Comparison of ENCODE assay signal across 16 cellular contexts in the genomic region with DNA sequence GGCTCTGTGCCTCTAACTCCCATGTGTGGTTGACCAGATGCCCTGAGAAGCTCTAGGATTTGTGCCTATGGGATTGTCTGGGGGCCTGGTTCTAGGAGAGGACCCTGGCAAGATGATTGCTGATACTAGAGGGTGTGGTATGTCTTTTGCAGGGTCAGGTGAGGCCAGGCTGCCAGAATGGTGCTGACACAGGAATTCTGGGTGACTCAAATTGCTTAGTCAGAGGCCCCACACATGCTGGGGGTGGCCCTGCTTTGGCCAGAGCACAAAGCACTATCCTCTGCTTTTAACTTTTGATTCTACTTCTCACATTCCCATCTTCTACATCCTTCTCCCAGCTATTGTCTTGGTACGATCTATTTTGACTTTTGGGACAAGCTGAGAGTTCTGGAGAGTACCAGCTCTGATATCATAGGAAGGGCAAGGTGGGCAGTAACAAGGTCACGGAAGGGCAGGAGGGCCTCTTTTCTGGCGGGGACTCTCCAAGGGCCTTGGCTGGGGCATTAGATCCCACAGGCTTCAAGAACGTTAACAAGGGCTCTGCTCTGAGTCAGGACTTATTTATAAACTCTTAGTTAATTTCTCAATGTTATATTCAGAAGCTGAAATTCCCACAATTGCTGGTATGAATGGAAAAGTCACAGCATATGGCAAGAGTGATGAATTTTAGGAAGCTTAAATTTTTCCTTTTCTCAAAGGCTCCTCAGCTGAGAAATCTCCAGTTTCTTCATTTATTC.
DNase-seq lines count a peak whose midpoint lies in the region; FAIRE-seq and TF ChIP-seq lines count a peak whose summit lies in the region.
"Had no signal": no experiment of that assay in that cellular context is flagged by ENCODE, and none has a peak within 500 bp of the region (broad histone marks: within the 10 kb centered on the region; RNA-seq: fewer than 3 reads in every experiment).

No MANE protein-coding gene starts in this region.

- peak; percentile 61 for DNase-seq in AG08395 (ENCODE audit: low spot score)
- peak; percentile 7 for DNase-seq in T1000 (lab: John Stamatoyannopoulos, UW)
- DNase-seq in fibroblast of the aortic adventitia (ENCODE audit: low read depth): peak; percentile 63
- no peak for DNase-seq in NCI-H1930 (lab: John Stamatoyannopoulos, UW)
- DNase-seq in GM12891 (ENCODE audit: insufficient read length, low spot score): no peak
- no peak for DNase-seq in NCI-H1105 (lab: John Stamatoyannopoulos, UW)
- no peak for DNase-seq in NCI-H510A (lab: John Stamatoyannopoulos, UW)
- DNase-seq: activated CD8-positive, alpha-beta memory T cell treated with anti-CD3 and anti-CD28 coated beads, Interleukin-2, amount 50 U/mL, for 4 hours; activated naive CD8-positive, alpha-beta T cell treated with anti-CD3 and anti-CD28 coated beads, Interleukin-2, amount 10 ng/mL, durations not matched to agents 7 days and 5 days; cortex of kidney; Kasumi-1; NCI-H2107; posterior cingulate gyrus; stimulated activated CD4-positive, alpha-beta T cell treated with anti-CD3 and anti-CD28 coated beads, Interleukin-15, amount 100 ng/mL, for 24 hours; transverse colon had no signal

- no peak for TF ChIP-seq CTCF in HEK293 (tag by site-specific recombination; IDR thresholded peaks at IDR 0.05)
- no peak for TF ChIP-seq CTCF in fibroblast of the aortic adventitia (IDR thresholded peaks at IDR 0.05; ENCODE audit: insufficient read depth, low read length)

- H3K4me1 ChIP-seq in HEK293 (ENCODE audit: control insufficient read depth, insufficient read depth, low read length): no peaks in the 10 kb centered on the region
- H3K4me1 ChIP-seq: transverse colon had no signal

- POLR2A ChIA-PET in HEK293 (lab: Yijun Ruan, JAX): no interaction called here

- no peaks in the 10 kb centered on the region for H3K36me3 ChIP-seq in HEK293 (ENCODE audit: control insufficient read depth in 2 of 2, insufficient read depth in 1 of 2, low read length in 2 of 2)
- H3K36me3 ChIP-seq: transverse colon had no signal

- no peak overlapping the region for H3K4me3 ChIP-seq in HEK293 (ENCODE audit: low read depth, low read length)
- no peak overlapping the region for H3K4me3 ChIP-seq in fibroblast of the aortic adventitia (ENCODE audit: low read depth, low read length)
- H3K4me3 ChIP-seq: transverse colon had no signal

- H3K9me3 ChIP-seq in HEK293 (ENCODE audit: control insufficient read depth, insufficient read depth, low read depth, low read length): no peaks in the 10 kb centered on the region
- H3K9me3 ChIP-seq: transverse colon had no signal

- TF ChIP-seq POLR2A in GM12891 (IDR thresholded peaks at IDR 0.05; ENCODE audit: low read depth, low read length): no peak

- CTCF ChIA-PET in HEK293 (lab: Yijun Ruan, JAX): interaction anchor here (0.6 kb wide), 1 partner anchor 91 kb away, joined by 3 read pairs; no protein-coding TSS in a partner anchor

- FAIRE-seq in GM12891 (lab: Jason Lieb, UNC): no peak

- H3K27ac ChIP-seq in HEK293 (ENCODE audit: extremely low read depth, low read depth, low read length): no peak overlapping the region
- H3K27ac ChIP-seq: transverse colon had no signal

TF ChIP-seq in HEK293, 187 proteins besides CTCF, POLR2A, EP300 and RAD21:
- TF ChIP-seq KLF8 (tag by site-specific recombination; IDR thresholded peaks at IDR 0.05) (no peak), ZNF19 (tag by site-specific recombination; IDR thresholded peaks at IDR 0.05; ENCODE audit: low read depth) (no peak), ZNF335 (tag by site-specific recombination; conservative IDR thresholded peaks at IDR 0.05) (peak; percentile 55; the same call in 1 of the 2 replicates)
- TF ChIP-seq, protein P1, sequence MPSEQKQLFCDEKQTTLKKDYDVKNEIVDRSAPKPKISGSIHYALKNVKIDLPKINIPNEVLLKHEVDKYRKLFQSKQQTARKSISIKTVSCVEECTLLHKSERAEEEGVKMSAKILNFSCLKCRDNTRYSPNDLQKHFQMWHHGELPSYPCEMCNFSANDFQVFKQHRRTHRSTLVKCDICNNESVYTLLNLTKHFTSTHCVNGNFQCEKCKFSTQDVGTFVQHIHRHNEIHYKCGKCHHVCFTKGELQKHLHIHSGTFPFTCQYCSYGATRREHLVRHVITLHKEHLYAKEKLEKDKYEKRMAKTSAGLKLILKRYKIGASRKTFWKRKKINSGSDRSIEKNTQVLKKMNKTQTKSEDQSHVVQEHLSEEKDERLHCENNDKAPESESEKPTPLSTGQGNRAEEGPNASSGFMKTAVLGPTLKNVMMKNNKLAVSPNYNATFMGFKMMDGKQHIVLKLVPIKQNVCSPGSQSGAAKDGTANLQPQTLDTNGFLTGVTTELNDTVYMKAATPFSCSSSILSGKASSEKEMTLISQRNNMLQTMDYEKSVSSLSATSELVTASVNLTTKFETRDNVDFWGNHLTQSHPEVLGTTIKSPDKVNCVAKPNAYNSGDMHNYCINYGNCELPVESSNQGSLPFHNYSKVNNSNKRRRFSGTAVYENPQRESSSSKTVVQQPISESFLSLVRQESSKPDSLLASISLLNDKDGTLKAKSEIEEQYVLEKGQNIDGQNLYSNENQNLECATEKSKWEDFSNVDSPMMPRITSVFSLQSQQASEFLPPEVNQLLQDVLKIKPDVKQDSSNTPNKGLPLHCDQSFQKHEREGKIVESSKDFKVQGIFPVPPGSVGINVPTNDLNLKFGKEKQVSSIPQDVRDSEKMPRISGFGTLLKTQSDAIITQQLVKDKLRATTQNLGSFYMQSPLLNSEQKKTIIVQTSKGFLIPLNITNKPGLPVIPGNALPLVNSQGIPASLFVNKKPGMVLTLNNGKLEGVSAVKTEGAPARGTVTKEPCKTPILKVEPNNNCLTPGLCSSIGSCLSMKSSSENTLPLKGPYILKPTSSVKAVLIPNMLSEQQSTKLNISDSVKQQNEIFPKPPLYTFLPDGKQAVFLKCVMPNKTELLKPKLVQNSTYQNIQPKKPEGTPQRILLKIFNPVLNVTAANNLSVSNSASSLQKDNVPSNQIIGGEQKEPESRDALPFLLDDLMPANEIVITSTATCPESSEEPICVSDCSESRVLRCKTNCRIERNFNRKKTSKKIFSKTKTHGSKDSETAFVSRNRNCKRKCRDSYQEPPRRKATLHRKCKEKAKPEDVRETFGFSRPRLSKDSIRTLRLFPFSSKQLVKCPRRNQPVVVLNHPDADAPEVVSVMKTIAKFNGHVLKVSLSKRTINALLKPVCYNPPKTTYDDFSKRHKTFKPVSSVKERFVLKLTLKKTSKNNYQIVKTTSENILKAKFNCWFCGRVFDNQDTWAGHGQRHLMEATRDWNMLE (tag by site-specific recombination; conservative IDR thresholded peaks at IDR 0.05; ENCODE audit: low read depth): no peak

TF ChIP-seq in GM12891, 5 proteins besides CTCF, POLR2A, EP300 and RAD21:
- TF ChIP-seq POU2F2 (IDR thresholded peaks at IDR 0.05; ENCODE audit: low read depth, low read length) (no peak), POLR2AphosphoS5 (IDR thresholded peaks at IDR 0.05; ENCODE audit: low read depth, low read length) (no peak), SPI1 (IDR thresholded peaks at IDR 0.05; ENCODE audit: low read depth, low read length) (no peak), TAF1 (IDR thresholded peaks at IDR 0.05; ENCODE audit: low read depth, low read length) (no peak)

Comparison
In these comparisons a context has a peak if more than half of its experiments do, and no peak if none do; other contexts are left out.
1. DNase-seq: peak in AG08395 (single experiment), T1000 (single experiment) and fibroblast of the aortic adventitia (single experiment); none in NCI-H1930 (0 of 2), GM12891 (single experiment), NCI-H1105 (single experiment) and NCI-H510A (single experiment).